ENCODE assay signal across 9 cellular contexts in genomic region chr10:114402871-114403544, GRCh38. TPM values are rescaled to one million over a fixed set of nuclear protein-coding genes. Genes with fewer than 3 reads are reported as not detected.
DNase-seq lines count a peak whose midpoint lies in the region; TF ChIP-seq lines count a peak whose summit lies in the region.
"Had no signal": no experiment of that assay in that cellular context is flagged by ENCODE, and none has a peak within 500 bp of the region (broad histone marks: within the 10 kb centered on the region; RNA-seq: fewer than 3 reads in every experiment).

No MANE protein-coding gene starts in this region.

- H3K4me3 ChIP-seq in ascending aorta (peak overlapping the region; percentile 66 to 72), skeletal muscle cell (ENCODE audit: low read depth, low read length) (peak overlapping the region; percentile 29)

- H3K27me3 ChIP-seq in ascending aorta = no peaks in the 10 kb centered on the region

- no peak overlapping the region for H3K4me3 Mint-ChIP-seq in HFFc6

- H3K27me3 Mint-ChIP-seq in HFFc6 (ENCODE audit: insufficient read depth) = peaks cover 61% of the 10 kb centered on the region

- H3K4me1 Mint-ChIP-seq in HFFc6 (ENCODE audit: low read depth) = peaks cover 7% of the 10 kb centered on the region; the same call in 1 of the 2 replicates

- no peaks in the 10 kb centered on the region for H3K9me3 ChIP-seq in ascending aorta

- H3K27ac ChIP-seq in ascending aorta = peak overlapping the region; percentile 24 to 55

- no peak overlapping the region for H3K27ac Mint-ChIP-seq in HFFc6

- H3K36me3 ChIP-seq in ascending aorta = no peaks in the 10 kb centered on the region

- DNase-seq in GM20000 (ENCODE audit: low spot score) = peak; percentile 41
- peak in 1 of 2 donors; percentile 58 for DNase-seq in ascending aorta (ENCODE audit: low spot score in 2 of 2)
- peak; percentile 61 for DNase-seq in iPS-NIHi11 (ENCODE audit: low spot score)
- no peak for DNase-seq in skeletal muscle cell (ENCODE audit: low read depth)
- DNase-seq in HFFc6 = no peak
- no peak for DNase-seq in NCI-H187 treated with DMSO at 0.1 percent for 48 hours (lab: John Stamatoyannopoulos, UW)
- DNase-seq in C1 segment of cervical spinal cord (lab: John Stamatoyannopoulos, UW) = no peak
- no peak for DNase-seq in stimulated activated CD4-positive, alpha-beta T cell treated with anti-CD3 and anti-CD28 coated beads, Interleukin-1b, Interleukin-23, amount 100 ng/mL, for 48 hours
- DNase-seq: IMR-90 had no signal

- TF ChIP-seq CTCF in GM20000 (IDR thresholded peaks at IDR 0.05; ENCODE audit: extremely low read depth, missing control alignments) = no peak
- TF ChIP-seq CTCF in ascending aorta (IDR thresholded peaks at IDR 0.05) = no peak
- TF ChIP-seq CTCF in HFFc6 (IDR thresholded peaks at IDR 0.05) = no peak

- no peaks in the 10 kb centered on the region; the same call in 1 of the 2 replicates for H3K9me3 Mint-ChIP-seq in HFFc6

- peaks cover 0 to 10% of the 10 kb centered on the region in 2 donors for H3K4me1 ChIP-seq in ascending aorta

- intact Hi-C loops in ascending aorta (cut with DNase I) = loop anchor here (2.0 kb wide), 1 partner anchor 98 kb away; no protein-coding TSS in a partner anchor

- H3K36me3 Mint-ChIP-seq in HFFc6 (ENCODE audit: low read depth) = no peaks in the 10 kb centered on the region

RNA-seq across cellular contexts. Expression of gene AFAP1L2, which starts 1.3 kb away (rescaled TPM):
- total RNA-seq in ascending aorta = 30.4 TPM
- total RNA-seq in HFFc6 (2021; fragmentation: NEBNext Ultra II Directional; extraction: Animal tissue kit (Norgen Biotek cat#: 25700)) = under 1 TPM in 2 of 6 experiments, not detected in 4; 0.07 to 0.09 TPM

Comparison
In these comparisons a context has a peak if more than half of its experiments do, and no peak if none do; other contexts are left out.
1. DNase-seq: peak in GM20000 (single experiment) and iPS-NIHi11 (single experiment); none in skeletal muscle cell (single experiment), HFFc6 (single experiment), NCI-H187 treated with DMSO at 0.1 percent for 48 hours (single experiment), C1 segment of cervical spinal cord (0 of 14) and stimulated activated CD4-positive, alpha-beta T cell treated with anti-CD3 and anti-CD28 coated beads, Interleukin-1b, Interleukin-23, amount 100 ng/mL, for 48 hours (single experiment).
2. RNA of gene AFAP1L2, which starts 1.3 kb away (total RNA-seq): 30.4 TPM in ascending aorta (single experiment); 0.07 to 0.09 TPM in HFFc6; every median in the first group is over 10 times any median in the second.